ENCODE assay signal across 17 cellular contexts in the genomic region with DNA sequence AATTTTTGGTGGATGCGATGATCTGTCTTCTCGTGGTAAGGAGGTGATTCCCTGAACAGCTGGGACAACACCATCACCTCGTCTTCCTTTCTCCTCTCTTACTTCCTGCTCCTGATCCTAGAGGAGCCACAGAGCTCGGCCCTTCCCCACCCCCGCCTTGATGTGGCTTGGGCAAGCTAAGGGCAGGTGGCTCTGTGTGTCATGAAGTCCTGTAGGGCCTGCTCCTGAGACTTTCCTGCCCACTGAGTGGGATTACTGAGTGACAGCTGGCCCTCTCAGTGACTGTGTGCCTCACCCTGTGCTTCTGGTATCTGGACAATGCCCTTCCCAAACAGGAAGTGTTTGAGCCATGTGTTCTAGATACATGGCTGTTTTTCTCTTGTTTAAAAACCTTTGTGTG.
DNase-seq lines count a peak whose midpoint lies in the region; ATAC-seq, FAIRE-seq and TF ChIP-seq lines count a peak whose summit lies in the region.
"Had no signal": no experiment of that assay in that cellular context is flagged by ENCODE, and none has a peak within 500 bp of the region (broad histone marks: within the 10 kb centered on the region; RNA-seq: fewer than 3 reads in every experiment).

No MANE protein-coding gene starts in this region.

- H3K4me3 Mint-ChIP-seq in H9 = no peak overlapping the region
- H3K4me3 Mint-ChIP-seq: CD4-positive, CD25-positive, alpha-beta regulatory T cell; T-helper 2 cell treated with Interferon-gamma antibody and Interleukin-4, amounts not matched to agents 5 μg/mL and 100 μg/mL, for 36 hours had no signal

- no peak overlapping the region for H2BK15ac ChIP-seq in H9 (ENCODE audit: low read depth, low read length)

- peaks cover 14 to 19% of the 10 kb centered on the region in 2 experiments for H3K9me3 Mint-ChIP-seq in H9
- H3K9me3 Mint-ChIP-seq: T-helper 2 cell treated with Interferon-gamma antibody and Interleukin-4, amounts not matched to agents 5 μg/mL and 100 μg/mL, for 36 hours had no signal

- H3K23ac ChIP-seq in H9 (ENCODE audit: insufficient read length, low read depth, low read length) = no peak overlapping the region

- H4K91ac ChIP-seq in H9 (ENCODE audit: insufficient read length, low read depth, low read length) = no peak overlapping the region

- no peak overlapping the region for H2BK12ac ChIP-seq in H9 (ENCODE audit: insufficient read length, low read depth, low read length)

- TF ChIP-seq POLR2A in A549 (IDR thresholded peaks at IDR 0.05; ENCODE audit: low read length) (no peak), uterus (IDR thresholded peaks at IDR 0.05) (no peak)

- H3K9me3 ChIP-seq in A549 = no peaks in the 10 kb centered on the region
- no peaks in the 10 kb centered on the region for H3K9me3 ChIP-seq in H9 (ENCODE audit: control insufficient read depth, low read depth, low read length)
- no peaks in the 10 kb centered on the region for H3K9me3 ChIP-seq in keratinocyte (ENCODE audit: control insufficient read depth, low read depth, low read length)
- H3K9me3 ChIP-seq in uterus = no peaks in the 10 kb centered on the region
- H3K9me3 ChIP-seq: MG63 had no signal

- H3K9me1 ChIP-seq in keratinocyte (ENCODE audit: control insufficient read depth, extremely low read depth, insufficient read depth, low read length) = no peaks in the 10 kb centered on the region

- no peaks in the 10 kb centered on the region for H3K36me3 ChIP-seq in keratinocyte (ENCODE audit: control insufficient read depth in 2 of 2, extremely low read depth in 1 of 2, insufficient read depth in 2 of 2, low read length in 2 of 2)
- no peaks in the 10 kb centered on the region for H3K36me3 ChIP-seq in uterus
- H3K36me3 ChIP-seq: MG63 had no signal

- H3K56ac ChIP-seq in H9 (ENCODE audit: insufficient read length, low read depth, low read length) = no peak overlapping the region

- H3K4me2 ChIP-seq in A549 = no peak overlapping the region
- no peak overlapping the region for H3K4me2 ChIP-seq in H9 (ENCODE audit: insufficient read depth, insufficient read length, low read length)
- peak overlapping the region; percentile 44 for H3K4me2 ChIP-seq in keratinocyte (ENCODE audit: control insufficient read depth, extremely low read depth, insufficient read depth, low read depth, low read length)

- ATAC-seq in A549 (no peak), GM21529 (IDR thresholded peaks at IDR 0.05; ENCODE audit: unreplicated experiment) (no peak)

- H3K27ac ChIP-seq in A549 = peak overlapping the region; percentile 35 to 46; a peak in 2 of 6 replicates
- H3K27ac ChIP-seq in H9 (ENCODE audit: insufficient read length, low read depth, low read length) = no peak overlapping the region
- no peak overlapping the region for H3K27ac ChIP-seq in keratinocyte (ENCODE audit: control insufficient read depth, insufficient read depth, low read length)
- H3K27ac ChIP-seq in uterus = no peak overlapping the region
- H3K27ac ChIP-seq: RWPE1 had no signal

- no peak overlapping the region for H3K18ac ChIP-seq in H9 (ENCODE audit: insufficient read length, low read depth, low read length)

- no peak overlapping the region for H2BK120ac ChIP-seq in H9 (ENCODE audit: low read depth, low read length, poor library complexity, severe bottlenecking)

- H2AFZ ChIP-seq in H9 (ENCODE audit: low read length) (no peak overlapping the region), keratinocyte (ENCODE audit: control insufficient read depth, low read length) (peak overlapping the region; percentile 0)

- H3K4me1 ChIP-seq in A549 = peaks cover 14% of the 10 kb centered on the region
- no peaks in the 10 kb centered on the region for H3K4me1 ChIP-seq in H9 (ENCODE audit: insufficient read depth, low read length)
- H3K4me1 ChIP-seq in keratinocyte (ENCODE audit: control insufficient read depth, extremely low read depth, insufficient read depth, low read length) = peaks cover 51% of the 10 kb centered on the region
- H3K4me1 ChIP-seq in uterus = no peaks in the 10 kb centered on the region

- CTCF ChIA-PET in A549 (lab: Yijun Ruan, JAX) = interaction anchor here (0.9 kb wide), 1 partner anchor 589 kb away, joined by 4 read pairs; no protein-coding TSS in a partner anchor

- H3T11ph ChIP-seq in H9 (ENCODE audit: low read length) = no peak overlapping the region

- H3K23me2 ChIP-seq in H9 (ENCODE audit: insufficient read length, low read depth, low read length, poor library complexity, severe bottlenecking) = no peaks in the 10 kb centered on the region

- DNase-seq in A549 (ENCODE audit: low read depth in 1 of 2, low spot score in 1 of 2) (no peak), H9 (no peak), SHP77 treated with DMSO at 0.1 percent for 48 hours (lab: John Stamatoyannopoulos, UW) (peak; percentile 6), keratinocyte (ENCODE audit: low read depth, low spot score) (no peak), uterus (no peak)
- no peak for DNase-seq in NK-92 treated with Interleukin-12 subunit alpha and Interleukin-12 subunit beta, amount 100 ng/mL, for 24 hours (lab: John Stamatoyannopoulos, UW)
- DNase-seq: CD4-positive, CD25-positive, alpha-beta regulatory T cell; DND-41; GOT3; MG63; NCI-H1105; NCI-H1694; SW 1271 had no signal

- H3K14ac ChIP-seq in H9 (ENCODE audit: insufficient read depth, low read length) = peak overlapping the region; percentile 58; the same call in 1 of the 2 replicates

- H2AK5ac ChIP-seq in H9 (ENCODE audit: insufficient read length, low read length) = no peak overlapping the region

- H3K36me3 Mint-ChIP-seq in H9 (ENCODE audit: insufficient read depth in 1 of 3, low read depth in 3 of 3) = peaks cover 0 to 22% (median 12%) of the 10 kb centered on the region in 3 experiments; a peak in 5 of 7 replicates
- H3K36me3 Mint-ChIP-seq: CD4-positive, CD25-positive, alpha-beta regulatory T cell had no signal

- intact Hi-C loops in uterus (cut with DNase I; ENCODE audit: low total_unique reads) = no loop called here

- no peak overlapping the region; a peak in 2 of 7 replicates for H3K27ac Mint-ChIP-seq in H9
- H3K27ac Mint-ChIP-seq: CD4-positive, CD25-positive, alpha-beta regulatory T cell; T-helper 2 cell treated with Interferon-gamma antibody and Interleukin-4, amounts not matched to agents 5 μg/mL and 100 μg/mL, for 36 hours had no signal

- dilution Hi-C loops in keratinocyte (cut with MboI; ENCODE audit: extremely low pct_ligation_motif_present, low sequenced_read_pairs) = no loop called here

- TF ChIP-seq RAD21 in A549 (conservative IDR thresholded peaks at IDR 0.05 in 1 of 2, IDR thresholded peaks at IDR 0.05 in 1 of 2) = no peak

- H3K4ac ChIP-seq in H9 (ENCODE audit: low read depth, low read length) = no peak overlapping the region

- no peak overlapping the region for H3K9ac ChIP-seq in H9 (ENCODE audit: extremely low read depth, insufficient read length, low read length)
- no peak overlapping the region for H3K9ac ChIP-seq in keratinocyte (ENCODE audit: control insufficient read depth, extremely low read depth, insufficient read depth, low read length)

- H3K4me1 Mint-ChIP-seq in H9 = peaks cover 8 to 10% of the 10 kb centered on the region in 2 experiments
- H3K4me1 Mint-ChIP-seq: CD4-positive, CD25-positive, alpha-beta regulatory T cell had no signal

- H3K27me3 ChIP-seq in H9 (ENCODE audit: insufficient read depth, low read length) = no peaks in the 10 kb centered on the region
- H3K27me3 ChIP-seq in keratinocyte (ENCODE audit: control insufficient read depth, extremely low read depth, insufficient read depth, low read length) = no peaks in the 10 kb centered on the region
- no peaks in the 10 kb centered on the region for H3K27me3 ChIP-seq in uterus
- H3K27me3 ChIP-seq: MG63 had no signal

- no peak overlapping the region for H2BK20ac ChIP-seq in H9 (ENCODE audit: low read depth, low read length, poor library complexity, severe bottlenecking)

- TF ChIP-seq EP300 in A549 (IDR thresholded peaks at IDR 0.05) = no peak

- H3K79me2 ChIP-seq in H9 (ENCODE audit: insufficient read depth, low read length) = no peaks in the 10 kb centered on the region
- no peaks in the 10 kb centered on the region for H3K79me2 ChIP-seq in keratinocyte (ENCODE audit: control insufficient read depth, insufficient read depth, low read length)

- H4K20me1 ChIP-seq in H9 (ENCODE audit: control insufficient read depth, insufficient read depth, insufficient read length) (no peaks in the 10 kb centered on the region), keratinocyte (ENCODE audit: control insufficient read depth, extremely low read depth, insufficient read depth, low read length) (no peaks in the 10 kb centered on the region)

- H3K79me1 ChIP-seq in H9 (ENCODE audit: insufficient read depth, low read depth, low read length, poor library complexity, severe bottlenecking) = no peaks in the 10 kb centered on the region

- no peak overlapping the region for H2BK5ac ChIP-seq in H9 (ENCODE audit: insufficient read length, low read length)

- 60% methylated on average over 4 of the region's 5 CpGs for WGBS in A549 (ENCODE audit: missing lambda C conversion rate)
- WGBS in H9 (ENCODE audit: extremely low coverage, insufficient read length, low lambda C conversion rate) = no CpG with 5 or more reads among the region's 5 CpGs

- peaks cover 2% of the 10 kb centered on the region; the same call in 1 of the 2 replicates for H3K27me3 Mint-ChIP-seq in H9 (ENCODE audit: low read depth)
- H3K27me3 Mint-ChIP-seq: CD4-positive, CD25-positive, alpha-beta regulatory T cell had no signal

- POLR2A ChIA-PET in A549 (lab: Yijun Ruan, JAX) = no interaction called here

- H3K4me3 ChIP-seq in A549 (no peak overlapping the region), keratinocyte (ENCODE audit: control insufficient read depth in 2 of 3, extremely low read depth in 1 of 3, insufficient read depth in 2 of 3, low read depth in 1 of 3, low read length in 3 of 3) (no peak overlapping the region), uterus (no peak overlapping the region)
- H3K4me3 ChIP-seq: MG63 had no signal

- H4K5ac ChIP-seq in H9 (ENCODE audit: insufficient read length, low read depth, low read length) = no peak overlapping the region

- H4K8ac ChIP-seq in H9 (replicated peaks; ENCODE audit: insufficient read length, low read depth, low read length) = no peak overlapping the region

- TF ChIP-seq CTCF in A549 (IDR thresholded peaks at IDR 0.05) = no peak
- no peak for TF ChIP-seq CTCF in H9 (conservative IDR thresholded peaks at IDR 0.05)
- no peak for TF ChIP-seq CTCF in keratinocyte (optimal IDR thresholded peaks at IDR 0.05 in 1 of 3, IDR thresholded peaks at IDR 0.05 in 1 of 3, conservative IDR thresholded peaks at IDR 0.05 in 1 of 3; ENCODE audit: extremely low read depth in 1 of 3, insufficient read depth in 2 of 3, low read length in 3 of 3)
- no peak for TF ChIP-seq CTCF in uterus (IDR thresholded peaks at IDR 0.05)

- no peak for FAIRE-seq in A549 (lab: Jason Lieb, UNC)
- FAIRE-seq in keratinocyte (lab: Jason Lieb, UNC) = peak; percentile 55
- FAIRE-seq: G401.6 had no signal

TF ChIP-seq in A549, 52 proteins besides CTCF, POLR2A, EP300 and RAD21 (continues in another document):
- TF ChIP-seq FOSB (CRISPR knock-in tag; IDR thresholded peaks at IDR 0.05) (no peak), CEBPB (IDR thresholded peaks at IDR 0.05) (no peak)

Comparison
In these comparisons a context has a peak if more than half of its experiments do, and no peak if none do; other contexts are left out.
1. H3K27ac ChIP-seq: peak in A549 (2 of 2); none in H9 (single experiment), keratinocyte (single experiment) and uterus (0 of 2).